Comparison of ENCODE assay signal across 8 cellular contexts in the genomic region with DNA sequence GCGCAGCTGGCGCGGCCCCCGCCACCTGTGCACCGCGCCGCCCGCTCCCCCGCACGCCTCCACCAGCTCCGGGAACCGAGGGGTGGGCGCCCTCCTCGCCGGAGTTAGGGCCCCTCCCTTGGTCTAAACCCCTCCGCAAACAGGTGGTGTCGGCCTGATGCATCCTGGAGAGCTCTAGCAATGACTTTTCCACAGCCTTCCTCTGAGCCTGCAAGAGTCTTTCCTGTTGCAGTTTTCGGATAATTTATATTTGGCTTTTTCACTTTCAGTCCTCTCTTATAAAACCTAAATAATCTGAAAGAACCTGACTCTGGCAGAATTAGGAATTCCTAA. TPM values are rescaled to one million over a fixed set of nuclear protein-coding genes. Genes with fewer than 3 reads are reported as not detected.
DNase-seq lines count a peak whose midpoint lies in the region; ATAC-seq and TF ChIP-seq lines count a peak whose summit lies in the region.

No MANE protein-coding gene starts in this region.

- H3K27me3 ChIP-seq in kidney epithelial cell (ENCODE audit: control insufficient read depth, insufficient read depth, low read length) (peaks cover 14% of the 10 kb centered on the region), thyroid gland (no peaks in the 10 kb centered on the region)

- no peak for ATAC-seq in activated T-cell treated with anti-CD3 and anti-CD28 coated beads, Interleukin-2, amount 50 U/mL, for 4 hours
- ATAC-seq in GM21619 (IDR thresholded peaks at IDR 0.05; ENCODE audit: unreplicated experiment) (no peak), HG02571 (IDR thresholded peaks at IDR 0.05; ENCODE audit: unreplicated experiment) (no peak), GM18519 (IDR thresholded peaks at IDR 0.05; ENCODE audit: low FRiP score, unreplicated experiment) (no peak)

- H3K36me3 ChIP-seq in kidney epithelial cell (ENCODE audit: control insufficient read depth, insufficient read depth, low read length) (no peaks in the 10 kb centered on the region), thyroid gland (no peaks in the 10 kb centered on the region)

- H3K4me3 ChIP-seq in kidney epithelial cell (ENCODE audit: low read depth, low read length) (peak overlapping the region; percentile 56), thyroid gland (replicated peaks in 1 of 3) (peak overlapping the region; percentile 4 to 44 (median 35))

- no peak overlapping the region for H3K27ac ChIP-seq in thyroid gland

- peaks cover 3% of the 10 kb centered on the region for H3K4me1 Mint-ChIP-seq in activated T-cell treated with anti-CD3 and anti-CD28 coated beads, Interleukin-2, amount 50 U/mL, for 4 hours (ENCODE audit: low read depth)
- peaks cover 4% of the 10 kb centered on the region for H3K4me1 Mint-ChIP-seq in activated T-helper 2 cell treated with anti-CD3 and anti-CD28 coated beads, Interferon-gamma antibody, Interleukin-2, Interleukin-4, amounts not matched to agents 10 μg/mL and 5 μg/mL and 100 μg/mL, durations not matched to agents 14 hours and 24 hours and 36 hours (ENCODE audit: low read depth)

- peaks cover 41% of the 10 kb centered on the region for H3K27me3 Mint-ChIP-seq in activated T-cell treated with anti-CD3 and anti-CD28 coated beads, Interleukin-2, amount 50 U/mL, for 4 hours (ENCODE audit: low read depth)
- peaks cover 57% of the 10 kb centered on the region for H3K27me3 Mint-ChIP-seq in activated T-helper 2 cell treated with anti-CD3 and anti-CD28 coated beads, Interferon-gamma antibody, Interleukin-2, Interleukin-4, amounts not matched to agents 10 μg/mL and 5 μg/mL and 100 μg/mL, durations not matched to agents 14 hours and 24 hours and 36 hours (ENCODE audit: low read depth)

- H3K36me3 Mint-ChIP-seq in activated T-cell treated with anti-CD3 and anti-CD28 coated beads, Interleukin-2, amount 50 U/mL, for 4 hours (ENCODE audit: insufficient read depth), result no peaks in the 10 kb centered on the region
- no peaks in the 10 kb centered on the region for H3K36me3 Mint-ChIP-seq in activated T-helper 2 cell treated with anti-CD3 and anti-CD28 coated beads, Interferon-gamma antibody, Interleukin-2, Interleukin-4, amounts not matched to agents 10 μg/mL and 5 μg/mL and 100 μg/mL, durations not matched to agents 14 hours and 24 hours and 36 hours (ENCODE audit: low read depth)

- 2 to 5% methylated on average over 7 to 10 of the region's 18 CpGs for WGBS in thyroid gland, 2 donors

- no peaks in the 10 kb centered on the region for H3K9me3 ChIP-seq in thyroid gland

- H3K4me1 ChIP-seq in thyroid gland, result peaks cover 3 to 5% of the 10 kb centered on the region in 2 donors

- peak overlapping the region; percentile 66 for H3K4me3 Mint-ChIP-seq in activated T-cell treated with anti-CD3 and anti-CD28 coated beads, Interleukin-2, amount 50 U/mL, for 4 hours
- peak overlapping the region; percentile 43 for H3K4me3 Mint-ChIP-seq in activated T-helper 2 cell treated with anti-CD3 and anti-CD28 coated beads, Interferon-gamma antibody, Interleukin-2, Interleukin-4, amounts not matched to agents 10 μg/mL and 5 μg/mL and 100 μg/mL, durations not matched to agents 14 hours and 24 hours and 36 hours (ENCODE audit: low read depth)

- no peak overlapping the region for H3K27ac Mint-ChIP-seq in activated T-helper 2 cell treated with anti-CD3 and anti-CD28 coated beads, Interferon-gamma antibody, Interleukin-2, Interleukin-4, amounts not matched to agents 10 μg/mL and 5 μg/mL and 100 μg/mL, durations not matched to agents 14 hours and 24 hours and 36 hours

- no peak for TF ChIP-seq POLR2A in thyroid gland (IDR thresholded peaks at IDR 0.05)

- intact Hi-C loops in activated T-helper 2 cell treated with anti-CD3 and anti-CD28 coated beads, Interferon-gamma antibody, Interleukin-2, Interleukin-4, amounts not matched to agents 10 μg/mL and 5 μg/mL and 100 μg/mL, durations not matched to agents 14 hours and 24 hours and 36 hours (cut with micrococcal nuclease), result loop anchor here (5.0 kb wide), 1 partner anchor 62 kb away; no protein-coding TSS in a partner anchor
- intact Hi-C loops in thyroid gland (cut with DNase I), result no loop called here

- no peaks in the 10 kb centered on the region for H3K9me3 Mint-ChIP-seq in activated T-cell treated with anti-CD3 and anti-CD28 coated beads, Interleukin-2, amount 50 U/mL, for 4 hours
- H3K9me3 Mint-ChIP-seq in activated T-helper 2 cell treated with anti-CD3 and anti-CD28 coated beads, Interferon-gamma antibody, Interleukin-2, Interleukin-4, amounts not matched to agents 10 μg/mL and 5 μg/mL and 100 μg/mL, durations not matched to agents 14 hours and 24 hours and 36 hours, result no peaks in the 10 kb centered on the region

- TF ChIP-seq CTCF in kidney epithelial cell (IDR thresholded peaks at IDR 0.05; ENCODE audit: insufficient read depth, low read length, poor library complexity, severe bottlenecking) (no peak), thyroid gland (IDR thresholded peaks at IDR 0.05) (no peak)

- no peak for DNase-seq in activated T-cell treated with anti-CD3 and anti-CD28 coated beads, Interleukin-2, amount 50 U/mL, for 4 hours
- no peak for DNase-seq in activated T-cell treated with anti-CD3 and anti-CD28 coated beads, Interleukin-2, amount 50 U/mL, for 1 hour
- no peak for DNase-seq in activated T-helper 2 cell treated with anti-CD3 and anti-CD28 coated beads, Interferon-gamma antibody, Interleukin-2, Interleukin-4, amounts not matched to agents 10 μg/mL and 5 μg/mL and 100 μg/mL, durations not matched to agents 14 hours and 24 hours and 36 hours (ENCODE audit: low spot score)
- DNase-seq in kidney epithelial cell (ENCODE audit: low read depth) (no peak), thyroid gland (no peak)

RNA-seq across cellular contexts. Expression of a gene that starts 0.3 kb away (rescaled TPM):
- total RNA-seq in activated T-cell treated with anti-CD3 and anti-CD28 coated beads, Interleukin-2, amount 50 U/mL, for 4 hours, result not detected
- total RNA-seq in activated T-helper 2 cell treated with anti-CD3 and anti-CD28 coated beads, Interferon-gamma antibody, Interleukin-2, Interleukin-4, amounts not matched to agents 10 μg/mL and 5 μg/mL and 100 μg/mL, durations not matched to agents 14 hours and 24 hours and 36 hours, result 0.21 TPM in 1 of 2 replicates, not detected in the other
- not detected in 2 replicates for total RNA-seq in kidney epithelial cell
- 1 to 10 TPM in 1 of 4 donors, under 1 TPM in 3; 0.29 to 1.4 (median 0.75) TPM for total RNA-seq in thyroid gland
